ENCODE assay signal across 21 cellular contexts in the genomic region with DNA sequence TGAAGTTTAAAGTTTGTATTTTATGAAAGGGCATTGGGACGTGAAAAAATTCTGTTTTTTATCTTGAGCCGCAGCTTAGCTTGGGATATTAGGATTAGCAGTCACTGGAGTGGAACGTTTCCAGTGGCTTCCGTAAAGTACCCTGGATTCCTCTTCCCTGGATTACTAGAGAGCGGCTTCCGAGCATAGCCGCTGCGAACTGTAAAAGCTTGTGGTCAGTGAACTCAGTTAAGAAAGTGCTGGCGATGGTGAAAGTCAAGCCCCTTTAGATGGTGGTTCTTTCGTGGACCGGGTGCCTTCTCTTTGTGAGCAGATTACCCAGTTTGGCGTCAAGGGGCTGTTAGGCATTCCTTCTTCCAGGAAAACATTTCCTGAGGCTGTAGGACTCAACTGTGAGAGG.
DNase-seq lines count a peak whose midpoint lies in the region; ATAC-seq and TF ChIP-seq lines count a peak whose summit lies in the region.
"Had no signal": no experiment of that assay in that cellular context is flagged by ENCODE, and none has a peak within 500 bp of the region (broad histone marks: within the 10 kb centered on the region; RNA-seq: fewer than 3 reads in every experiment).

No MANE protein-coding gene starts in this region.

- H3K27ac Mint-ChIP-seq in stimulated activated naive B cell treated with anti-CD40 and anti-IgM and Interleukin-4, amounts not matched to agents 10 μg/mL and 1 μg/mL and 100 μg/mL, for 72 hours, result no peak overlapping the region
- H3K27ac Mint-ChIP-seq: CD14-positive monocyte, HFFc6 had no signal

- peak overlapping the region; percentile 83 for H3K27ac ChIP-seq in VCaP
- no peak overlapping the region for H3K27ac ChIP-seq in mesenchymal stem cell (ENCODE audit: low read length, poor library complexity, severe bottlenecking)
- H3K27ac ChIP-seq in thyroid gland, result no peak overlapping the region
- H3K27ac ChIP-seq in PC-9, result no peak overlapping the region
- H3K27ac ChIP-seq: A549, RWPE1, SJSA1 had no signal

- no peak overlapping the region for H2BK120ac ChIP-seq in mesenchymal stem cell (ENCODE audit: low read depth, low read length)

- no peak overlapping the region for H2BK12ac ChIP-seq in mesenchymal stem cell (ENCODE audit: low read length in 2 of 2)

- H2AK5ac ChIP-seq in mesenchymal stem cell (ENCODE audit: low read length, severe bottlenecking), result no peak overlapping the region

- intact Hi-C loops in thyroid gland (cut with DNase I), result no loop called here
- intact Hi-C loops in PC-9 (cut with micrococcal nuclease; ENCODE audit: unreplicated experiment), result no loop called here

- H4K20me1 ChIP-seq in PC-9 (ENCODE audit: insufficient read depth), result no peaks in the 10 kb centered on the region

- peak; percentile 22 for DNase-seq in NCI-H446 treated with DMSO at 0.1 percent for 48 hours (lab: John Stamatoyannopoulos, UW)
- no peak for DNase-seq in NCI-H446 (lab: John Stamatoyannopoulos, UW)
- no peak for DNase-seq in mesenchymal stem cell
- peak; percentile 27 to 34 for DNase-seq in thyroid gland
- DNase-seq in PC-9, result no peak
- no peak for DNase-seq in stimulated activated naive B cell treated with anti-CD40 and anti-IgM and Interleukin-4, amounts not matched to agents 10 μg/mL and 1 μg/mL and 100 μg/mL, for 72 hours
- DNase-seq: COR-L47; DMS53; HFFc6; KBM-7; NCI-H1092 treated with DMSO at 0.1 percent for 48 hours; NCI-H187 treated with DMSO at 0.1 percent for 48 hours; NK-92 treated with Interleukin-12 subunit alpha and Interleukin-12 subunit beta, amount 100 ng/mL, for 24 hours; OCI-M1 had no signal

- BruUV-seq in PC-9 (replicated peaks; lab: Mats Ljungman, UMichigan), result no TSS peak

- H2AFZ ChIP-seq in mesenchymal stem cell (ENCODE audit: low read depth, low read length), result no peak overlapping the region
- no peak overlapping the region for H2AFZ ChIP-seq in PC-9

- 93% methylated on average over 12 of the region's 12 CpGs for WGBS in mesenchymal stem cell
- WGBS in thyroid gland, 2 donors, result 53 to 70% methylated on average over 12 of the region's 12 CpGs

- peaks cover 27 to 46% of the 10 kb centered on the region in 2 donors for H3K4me1 Mint-ChIP-seq in stimulated activated naive B cell treated with anti-CD40 and anti-IgM and Interleukin-4, amounts not matched to agents 10 μg/mL and 1 μg/mL and 100 μg/mL, for 72 hours

- POLR2A ChIA-PET in PC-9 (lab: Charles Lee; ENCODE audit: unreplicated experiment), result no interaction called here

- TF ChIP-seq CTCF in VCaP (conservative IDR thresholded peaks at IDR 0.05) (no peak), thyroid gland (IDR thresholded peaks at IDR 0.05) (no peak), PC-9 (conservative IDR thresholded peaks at IDR 0.05) (no peak)

- H3K36me3 ChIP-seq in mesenchymal stem cell (ENCODE audit: control insufficient read depth in 1 of 2, insufficient read depth in 2 of 2, low read depth in 1 of 2, low read length in 2 of 2), result peaks cover 0 to 12% of the 10 kb centered on the region in 2 experiments
- no peaks in the 10 kb centered on the region for H3K36me3 ChIP-seq in thyroid gland
- no peaks in the 10 kb centered on the region for H3K36me3 ChIP-seq in PC-9 (ENCODE audit: low read depth)
- H3K36me3 ChIP-seq: SJSA1 had no signal

- no peaks in the 10 kb centered on the region for H3K9me3 ChIP-seq in mesenchymal stem cell (ENCODE audit: control insufficient read depth, low read length)
- H3K9me3 ChIP-seq in thyroid gland, result no peaks in the 10 kb centered on the region
- H3K9me3 ChIP-seq in PC-9 (ENCODE audit: insufficient read depth, low read depth), result no peaks in the 10 kb centered on the region
- H3K9me3 ChIP-seq: A549, SJSA1 had no signal

- ATAC-seq in stimulated activated naive B cell treated with anti-CD40 and anti-IgM and Interleukin-4, amounts not matched to agents 10 μg/mL and 1 μg/mL and 100 μg/mL, for 72 hours (replicated peaks), result no peak
- no peak for ATAC-seq in GM19395 (IDR thresholded peaks at IDR 0.05; ENCODE audit: unreplicated experiment)
- ATAC-seq: A549, GM12878 had no signal

- H4K8ac ChIP-seq in mesenchymal stem cell (ENCODE audit: low read length), result peak overlapping the region; percentile 38

- H3K9me2 ChIP-seq in PC-9 (ENCODE audit: insufficient read depth), result no peaks in the 10 kb centered on the region

- H2BK5ac ChIP-seq in mesenchymal stem cell (ENCODE audit: low read depth, low read length, poor library complexity, severe bottlenecking), result no peak overlapping the region

- H3K27me3 ChIP-seq in mesenchymal stem cell (ENCODE audit: control insufficient read depth in 1 of 2, insufficient read depth in 1 of 2, low read length in 2 of 2) (no peaks in the 10 kb centered on the region), thyroid gland (no peaks in the 10 kb centered on the region), PC-9 (ENCODE audit: insufficient read depth, low read depth) (no peaks in the 10 kb centered on the region)
- H3K27me3 ChIP-seq: SJSA1 had no signal

- CTCF ChIA-PET in PC-9 (lab: Charles Lee), result no interaction called here

- no peak overlapping the region for H3K18ac ChIP-seq in mesenchymal stem cell (ENCODE audit: low read depth in 1 of 2, low read length in 2 of 2)

- H3K79me2 ChIP-seq in PC-9 (ENCODE audit: low read depth), result no peaks in the 10 kb centered on the region

- no peak overlapping the region for H3K4ac ChIP-seq in mesenchymal stem cell (ENCODE audit: low read depth in 1 of 2, low read length in 2 of 2)

- peaks cover 32 to 44% of the 10 kb centered on the region in 2 donors for H3K36me3 Mint-ChIP-seq in stimulated activated naive B cell treated with anti-CD40 and anti-IgM and Interleukin-4, amounts not matched to agents 10 μg/mL and 1 μg/mL and 100 μg/mL, for 72 hours

- H3K79me1 ChIP-seq in mesenchymal stem cell (replicated peaks; ENCODE audit: low read length, poor library complexity, severe bottlenecking), result peaks cover 12% of the 10 kb centered on the region

- TF ChIP-seq POLR2A in thyroid gland (IDR thresholded peaks at IDR 0.05), result no peak

- H3K4me1 ChIP-seq in mesenchymal stem cell (ENCODE audit: control insufficient read depth, insufficient read depth, low read depth, low read length) (no peaks in the 10 kb centered on the region), thyroid gland (peaks cover 0 to 3% of the 10 kb centered on the region in 2 donors), PC-9 (replicated peaks; ENCODE audit: insufficient read depth) (no peaks in the 10 kb centered on the region)
- H3K4me1 ChIP-seq: SJSA1 had no signal

- no peaks in the 10 kb centered on the region for H3K9me3 Mint-ChIP-seq in stimulated activated naive B cell treated with anti-CD40 and anti-IgM and Interleukin-4, amounts not matched to agents 10 μg/mL and 1 μg/mL and 100 μg/mL, for 72 hours
- H3K9me3 Mint-ChIP-seq: CD14-positive monocyte, HFFc6 had no signal

- H4K91ac ChIP-seq in mesenchymal stem cell (ENCODE audit: low read length), result no peak overlapping the region

- no peak overlapping the region for H2BK15ac ChIP-seq in mesenchymal stem cell (ENCODE audit: low read depth, poor library complexity, severe bottlenecking)

- H3K23ac ChIP-seq in mesenchymal stem cell (ENCODE audit: low read length in 2 of 2), result no peak overlapping the region

- H3K14ac ChIP-seq in mesenchymal stem cell (ENCODE audit: low read length in 2 of 2), result no peak overlapping the region

- H3K4me2 ChIP-seq in mesenchymal stem cell (ENCODE audit: low read length, poor library complexity, severe bottlenecking), result no peak overlapping the region
- H3K4me2 ChIP-seq in PC-9, result no peak overlapping the region
- H3K4me2 ChIP-seq: A549 had no signal

- H3K9ac ChIP-seq in mesenchymal stem cell (ENCODE audit: low read length), result no peak overlapping the region

- no peaks in the 10 kb centered on the region for H3K27me3 Mint-ChIP-seq in stimulated activated naive B cell treated with anti-CD40 and anti-IgM and Interleukin-4, amounts not matched to agents 10 μg/mL and 1 μg/mL and 100 μg/mL, for 72 hours

- H3K4me3 ChIP-seq in mesenchymal stem cell (ENCODE audit: insufficient read depth in 1 of 2, low read depth in 1 of 2, low read length in 2 of 2), result no peak overlapping the region
- no peak overlapping the region for H3K4me3 ChIP-seq in thyroid gland (replicated peaks in 1 of 3)
- H3K4me3 ChIP-seq in PC-9, result no peak overlapping the region
- H3K4me3 ChIP-seq: A549, GM12878, SJSA1 had no signal

- no peaks in the 10 kb centered on the region for H3F3A ChIP-seq in PC-9 (ENCODE audit: insufficient read depth, low read depth)

- H3K4me3 Mint-ChIP-seq in stimulated activated naive B cell treated with anti-CD40 and anti-IgM and Interleukin-4, amounts not matched to agents 10 μg/mL and 1 μg/mL and 100 μg/mL, for 72 hours, result no peak overlapping the region
- H3K4me3 Mint-ChIP-seq: HFFc6 had no signal

Comparison
In these comparisons a context has a peak if more than half of its experiments do, and no peak if none do; other contexts are left out.
1. DNase-seq: peak in NCI-H446 treated with DMSO at 0.1 percent for 48 hours (single experiment) and thyroid gland (2 of 2); none in NCI-H446 (0 of 2), mesenchymal stem cell (single experiment), PC-9 (0 of 2) and stimulated activated naive B cell treated with anti-CD40 and anti-IgM and Interleukin-4, amounts not matched to agents 10 μg/mL and 1 μg/mL and 100 μg/mL, for 72 hours (single experiment).